17 cellular contexts compared by ENCODE assay signal in the genomic region with DNA sequence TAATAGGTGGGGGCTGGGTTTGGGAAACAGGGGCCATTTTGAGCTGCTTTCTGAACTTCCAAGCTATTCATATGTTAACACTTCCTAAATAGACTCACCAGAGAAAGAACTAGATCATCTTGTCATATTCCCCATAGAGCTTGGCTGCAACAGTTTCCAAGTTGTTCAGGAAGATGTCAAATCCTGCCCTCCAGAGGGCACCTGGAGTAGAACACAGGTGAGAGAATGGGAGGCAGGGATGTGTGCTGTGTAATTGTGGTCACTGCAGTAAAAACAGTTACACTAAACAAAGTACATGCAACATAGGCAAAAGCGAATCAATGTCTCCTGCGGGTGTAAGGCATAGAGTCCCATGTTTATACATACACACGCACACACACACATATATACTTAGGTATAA. TPM values are rescaled to one million over a fixed set of nuclear protein-coding genes. Genes with fewer than 3 reads are reported as not detected.
A peak's percentile ranks its signal among the peaks of the same experiment; 100 is the strongest.
DNase-seq lines count a peak whose midpoint lies in the region; ATAC-seq and TF ChIP-seq lines count a peak whose summit lies in the region.
"Had no signal": no experiment of that assay in that cellular context is flagged by ENCODE, and none has a peak within 500 bp of the region (broad histone marks: within the 10 kb centered on the region; RNA-seq: fewer than 3 reads in every experiment).

No MANE protein-coding gene starts in this region.

- H3K36me3 Mint-ChIP-seq in GM23338 (ENCODE audit: low read depth) (no peaks in the 10 kb centered on the region), endodermal cell (ENCODE audit: low read depth) (no peaks in the 10 kb centered on the region)
- no peaks in the 10 kb centered on the region for H3K36me3 Mint-ChIP-seq in activated CD8-positive, alpha-beta T cell treated with anti-CD3 and anti-CD28 coated beads for 36 hours (ENCODE audit: low read depth)

- TF ChIP-seq CTCF in GM23338 (conservative IDR thresholded peaks at IDR 0.05; ENCODE audit: low read depth in 2 of 2) (peak; percentile 61 to 62), LNCaP clone FGC (IDR thresholded peaks at IDR 0.05; ENCODE audit: control insufficient read depth, extremely low read depth, insufficient read depth) (peak; percentile 58), endodermal cell (conservative IDR thresholded peaks at IDR 0.05) (peak; percentile 74)
- TF ChIP-seq CTCF in activated CD8-positive, alpha-beta T cell treated with anti-CD3 and anti-CD28 coated beads for 36 hours (IDR thresholded peaks at IDR 0.05) = no peak

- H3K4me2 ChIP-seq in GM23338 (no peak overlapping the region), mesendoderm (ENCODE audit: low read length) (no peak overlapping the region)
- H3K4me2 ChIP-seq: BLaER1 treated with 17β-estradiol and CSF1 and Interleukin-3, amounts not matched to agents 10 nM and 100 nM had no signal

- no peaks in the 10 kb centered on the region for H4K20me1 ChIP-seq in GM23338 (replicated peaks; ENCODE audit: insufficient read depth)
- H4K20me1 ChIP-seq: BLaER1 treated with 17β-estradiol and CSF1 and Interleukin-3, amounts not matched to agents 10 nM and 100 nM had no signal

- no peaks in the 10 kb centered on the region for H3F3A ChIP-seq in GM23338 (replicated peaks; ENCODE audit: low read depth)

- H4K5ac ChIP-seq in mesendoderm (ENCODE audit: low read length) = no peak overlapping the region

- H3K79me2 ChIP-seq in GM23338 (replicated peaks; ENCODE audit: insufficient read depth) (no peaks in the 10 kb centered on the region), mesendoderm (ENCODE audit: control insufficient read depth, insufficient read depth, low read length) (no peaks in the 10 kb centered on the region)

- no peak overlapping the region for H2AK5ac ChIP-seq in mesendoderm (ENCODE audit: low read length)

- no peaks in the 10 kb centered on the region for H3K9me3 ChIP-seq in endodermal cell (ENCODE audit: control insufficient read depth, low read length)
- H3K9me3 ChIP-seq: BLaER1 treated with 17β-estradiol and CSF1 and Interleukin-3, amounts not matched to agents 10 nM and 100 nM had no signal

- H3K27ac ChIP-seq in GM23338 (ENCODE audit: low read depth) (no peak overlapping the region), endodermal cell (ENCODE audit: low read depth, low read length) (no peak overlapping the region), mesendoderm (ENCODE audit: low read depth, low read length) (no peak overlapping the region)
- H3K27ac ChIP-seq: BLaER1 treated with 17β-estradiol and CSF1 and Interleukin-3, amounts not matched to agents 10 nM and 100 nM; SK-N-MC had no signal

- H3K36me3 ChIP-seq in GM23338 (ENCODE audit: insufficient read depth) (no peaks in the 10 kb centered on the region), endodermal cell (ENCODE audit: control insufficient read depth, insufficient read depth, low read length) (no peaks in the 10 kb centered on the region), mesendoderm (ENCODE audit: control insufficient read depth, insufficient read depth, low read length) (no peaks in the 10 kb centered on the region)
- H3K36me3 ChIP-seq: BLaER1 treated with 17β-estradiol and CSF1 and Interleukin-3, amounts not matched to agents 10 nM and 100 nM had no signal

- no peak overlapping the region for H3K23ac ChIP-seq in mesendoderm (ENCODE audit: low read length)

- 89 to 100% methylated on average over 1 to 3 of the region's 3 CpGs for WGBS in endodermal cell (ENCODE audit: insufficient coverage in 1 of 2, insufficient read length in 1 of 2), 2 experiments
- WGBS in mesendoderm (ENCODE audit: extremely low coverage, insufficient coverage, low lambda C conversion rate) = no CpG with 5 or more reads among the region's 3 CpGs

- no peak overlapping the region for H3K4ac ChIP-seq in mesendoderm (ENCODE audit: low read depth, low read length)

- H3K9me2 ChIP-seq in GM23338 (ENCODE audit: insufficient read depth) = no peaks in the 10 kb centered on the region

- POLR2A ChIA-PET in activated CD8-positive, alpha-beta T cell treated with anti-CD3 and anti-CD28 coated beads for 36 hours (lab: Charles Lee) = no interaction called here

- H3K27me3 Mint-ChIP-seq in GM23338 (ENCODE audit: insufficient read depth, low read depth, poor library complexity) = peaks cover 1% of the 10 kb centered on the region
- H3K27me3 Mint-ChIP-seq in endodermal cell (ENCODE audit: insufficient read depth) = no peaks in the 10 kb centered on the region
- no peaks in the 10 kb centered on the region for H3K27me3 Mint-ChIP-seq in activated CD8-positive, alpha-beta T cell treated with anti-CD3 and anti-CD28 coated beads for 36 hours

- H3K4me3 ChIP-seq in GM23338 (no peak overlapping the region), LNCaP clone FGC (ENCODE audit: low read depth, low read length) (no peak overlapping the region), endodermal cell (ENCODE audit: low read length) (no peak overlapping the region), mesendoderm (ENCODE audit: low read length) (no peak overlapping the region)
- H3K4me3 ChIP-seq: BLaER1 treated with 17β-estradiol and CSF1 and Interleukin-3, amounts not matched to agents 10 nM and 100 nM; GM12878; SK-N-MC had no signal

- ATAC-seq in GM23338 (peak; percentile 81), left lobe of liver (no peak)
- ATAC-seq in activated CD8-positive, alpha-beta T cell treated with anti-CD3 and anti-CD28 coated beads for 36 hours = no peak
- ATAC-seq: GM12878, Right ventricle myocardium inferior had no signal

- CTCF ChIA-PET in activated CD8-positive, alpha-beta T cell treated with anti-CD3 and anti-CD28 coated beads for 36 hours (lab: Charles Lee) = no interaction called here

- no peak overlapping the region for H2BK5ac ChIP-seq in mesendoderm (ENCODE audit: low read length)

- H3K18ac ChIP-seq in mesendoderm (ENCODE audit: low read length) = no peak overlapping the region

- H3K27me3 ChIP-seq in GM23338 (ENCODE audit: insufficient read depth) (no peaks in the 10 kb centered on the region), endodermal cell (ENCODE audit: control insufficient read depth, insufficient read depth, low read length, poor library complexity, severe bottlenecking) (no peaks in the 10 kb centered on the region), mesendoderm (ENCODE audit: insufficient read depth, low read length, poor library complexity) (no peaks in the 10 kb centered on the region)
- H3K27me3 ChIP-seq: BLaER1 treated with 17β-estradiol and CSF1 and Interleukin-3, amounts not matched to agents 10 nM and 100 nM had no signal

- H4K8ac ChIP-seq in mesendoderm (ENCODE audit: low read depth, low read length) = no peak overlapping the region

- no peak overlapping the region for H2BK120ac ChIP-seq in mesendoderm (ENCODE audit: low read depth, low read length)

- no peak overlapping the region for H3K56ac ChIP-seq in mesendoderm (ENCODE audit: low read length)

- no peaks in the 10 kb centered on the region for H3K4me1 ChIP-seq in GM23338 (ENCODE audit: insufficient read depth)
- no peaks in the 10 kb centered on the region for H3K4me1 ChIP-seq in endodermal cell (ENCODE audit: control insufficient read depth, insufficient read depth, low read length)
- H3K4me1 ChIP-seq in mesendoderm (ENCODE audit: control insufficient read depth, low read depth, low read length) = no peaks in the 10 kb centered on the region

- H3K27ac Mint-ChIP-seq in GM23338 = no peak overlapping the region
- H3K27ac Mint-ChIP-seq in endodermal cell = no peak overlapping the region
- H3K27ac Mint-ChIP-seq in activated CD8-positive, alpha-beta T cell treated with anti-CD3 and anti-CD28 coated beads for 36 hours = no peak overlapping the region

- intact Hi-C loops in activated CD8-positive, alpha-beta T cell treated with anti-CD3 and anti-CD28 coated beads for 36 hours (cut with micrococcal nuclease) = no loop called here

- H3K79me1 ChIP-seq in mesendoderm (ENCODE audit: low read length) = no peaks in the 10 kb centered on the region

- H3K4me3 Mint-ChIP-seq in GM23338 (no peak overlapping the region), endodermal cell (no peak overlapping the region)
- H3K4me3 Mint-ChIP-seq in activated CD8-positive, alpha-beta T cell treated with anti-CD3 and anti-CD28 coated beads for 36 hours = no peak overlapping the region

- peak; percentile 64 for DNase-seq in GM23338 (ENCODE audit: low spot score)
- no peak for DNase-seq in LNCaP clone FGC (ENCODE audit: low read depth)
- DNase-seq in endodermal cell = peak; percentile 63
- DNase-seq in mesendoderm = peak; percentile 52
- no peak for DNase-seq in left lobe of liver (ENCODE audit: low spot score)
- no peak for DNase-seq in activated CD8-positive, alpha-beta T cell treated with anti-CD3 and anti-CD28 coated beads for 36 hours
- DNase-seq in EL = no peak
- DNase-seq: DMS153, KG1, NCI-H1105 treated with DMSO at 0.1 percent for 48 hours, NCI-H187 treated with DMSO at 0.1 percent for 48 hours, NCI-H510A treated with DMSO at 0.1 percent for 48 hours, T-helper 1 cell had no signal

- no peak overlapping the region for H2BK15ac ChIP-seq in mesendoderm (replicated peaks; ENCODE audit: low read depth)

- H2AFZ ChIP-seq in GM23338 = no peak overlapping the region

- H3K4me1 Mint-ChIP-seq in GM23338 (no peaks in the 10 kb centered on the region; the same call in 2 of the 3 replicates), endodermal cell (peaks cover 8% of the 10 kb centered on the region)
- no peaks in the 10 kb centered on the region for H3K4me1 Mint-ChIP-seq in activated CD8-positive, alpha-beta T cell treated with anti-CD3 and anti-CD28 coated beads for 36 hours (ENCODE audit: low read depth)

- H3K9me3 Mint-ChIP-seq in GM23338 = no peaks in the 10 kb centered on the region
- H3K9me3 Mint-ChIP-seq in endodermal cell = no peaks in the 10 kb centered on the region
- peaks cover 1% of the 10 kb centered on the region for H3K9me3 Mint-ChIP-seq in activated CD8-positive, alpha-beta T cell treated with anti-CD3 and anti-CD28 coated beads for 36 hours

- H3K9ac ChIP-seq in endodermal cell (ENCODE audit: extremely low read depth, low read length, poor library complexity, severe bottlenecking) = no peak overlapping the region
- no peak overlapping the region for H3K9ac ChIP-seq in mesendoderm (ENCODE audit: low read length)
- H3K9ac ChIP-seq: BLaER1 treated with 17β-estradiol and CSF1 and Interleukin-3, amounts not matched to agents 10 nM and 100 nM had no signal

TF ChIP-seq in GM23338, 12 proteins besides CTCF, POLR2A, EP300 and RAD21 (continues in another document):
- TF ChIP-seq EZH2phosphoT487 (IDR thresholded peaks at IDR 0.05; ENCODE audit: unreplicated experiment) = no peak

RNA-seq across cellular contexts. Expression of a gene that starts 34.5 kb away (rescaled TPM):
- total RNA-seq in GM23338 (2014; rRNA removed; shearing (Covaris generic)) = not detected in 2 replicates
- not detected in 2 replicates for polyA plus RNA-seq in GM23338 (2016; fragmentation: Nextera tagmentation; extraction: Ambion mirVana)
- total RNA-seq in endodermal cell (not detected), left lobe of liver (not detected)
- polyA plus RNA-seq in endodermal cell (2013, experiment 1 of 2) = not detected
- polyA plus RNA-seq in endodermal cell (2013, experiment 2 of 2) = not detected
- not detected for polyA plus RNA-seq in mesendoderm (2013, experiment 1 of 2)
- polyA plus RNA-seq in mesendoderm (2013, experiment 2 of 2) = not detected
- total RNA-seq in activated CD8-positive, alpha-beta T cell treated with anti-CD3 and anti-CD28 coated beads for 36 hours = not detected
- total RNA-seq: GM12878, Right ventricle myocardium inferior had no signal
- polyA plus RNA-seq: GM12878 had no signal

Comparison
In these comparisons a context has a peak if more than half of its experiments do, and no peak if none do; other contexts are left out.
1. DNase-seq: peak in GM23338 (single experiment), endodermal cell (single experiment) and mesendoderm (single experiment); none in LNCaP clone FGC (single experiment), left lobe of liver (single experiment), activated CD8-positive, alpha-beta T cell treated with anti-CD3 and anti-CD28 coated beads for 36 hours (single experiment) and EL (single experiment).